ENCODE assay signal across 14 cellular contexts in genomic region chr3:72791132-72791531, GRCh38. TPM values are rescaled to one million over a fixed set of nuclear protein-coding genes. Genes with fewer than 3 reads are reported as not detected.
DNase-seq lines count a peak whose midpoint lies in the region; ATAC-seq and TF ChIP-seq lines count a peak whose summit lies in the region.
"Had no signal": no experiment of that assay in that cellular context is flagged by ENCODE, and none has a peak within 500 bp of the region (broad histone marks: within the 10 kb centered on the region; RNA-seq: fewer than 3 reads in every experiment).

No MANE protein-coding gene starts in this region.

- H2BK12ac ChIP-seq in H9 (ENCODE audit: insufficient read length, low read depth, low read length) = no peak overlapping the region

- POLR2A ChIA-PET in SK-N-SH (lab: Yijun Ruan, JAX) = no interaction called here

- H3K27ac ChIP-seq in SK-N-SH (ENCODE audit: low read depth in 2 of 2, low read length in 1 of 2) (no peak overlapping the region), H9 (ENCODE audit: insufficient read length, low read depth, low read length) (no peak overlapping the region)

- H3K27me3 ChIP-seq in SK-N-SH (ENCODE audit: insufficient read depth) = no peaks in the 10 kb centered on the region
- no peaks in the 10 kb centered on the region for H3K27me3 ChIP-seq in H9 (ENCODE audit: insufficient read depth, low read length)

- CTCF ChIA-PET in SK-N-SH (lab: Yijun Ruan, JAX) = interaction anchor here (1.2 to 1.9 kb wide), 2 partner anchors 211 to 916 kb away, joined by 3 to 4 read pairs; no protein-coding TSS in a partner anchor

- H3K36me3 Mint-ChIP-seq in H9 (ENCODE audit: insufficient read depth in 1 of 3, low read depth in 3 of 3) (peaks cover 5 to 44% (median 27%) of the 10 kb centered on the region in 3 experiments), immature natural killer cell (peaks cover 12 to 31% (median 26%) of the 10 kb centered on the region in 3 donors)

- TF ChIP-seq CTCF in SK-N-SH (IDR thresholded peaks at IDR 0.05) = no peak
- no peak for TF ChIP-seq CTCF in H9 (conservative IDR thresholded peaks at IDR 0.05)

- H3K18ac ChIP-seq in H9 (ENCODE audit: insufficient read length, low read depth, low read length) = no peak overlapping the region

- no peak overlapping the region for H4K8ac ChIP-seq in H9 (replicated peaks; ENCODE audit: insufficient read length, low read depth, low read length)

- no peak overlapping the region for H3K4me2 ChIP-seq in SK-N-SH
- H3K4me2 ChIP-seq in H9 (ENCODE audit: insufficient read depth, insufficient read length, low read length) = no peak overlapping the region

- H4K5ac ChIP-seq in H9 (ENCODE audit: insufficient read length, low read depth, low read length) = no peak overlapping the region

- H2BK20ac ChIP-seq in H9 (ENCODE audit: low read depth, low read length, poor library complexity, severe bottlenecking) = no peak overlapping the region

- no peak overlapping the region for H2AK5ac ChIP-seq in H9 (ENCODE audit: insufficient read length, low read length)

- peaks cover 13 to 23% of the 10 kb centered on the region in 2 experiments for H3K36me3 ChIP-seq in SK-N-SH (replicated peaks in 1 of 2; ENCODE audit: control insufficient read depth in 1 of 2, insufficient read depth in 2 of 2, low read length in 1 of 2)

- H3K56ac ChIP-seq in H9 (ENCODE audit: insufficient read length, low read depth, low read length) = no peak overlapping the region

- H3K23ac ChIP-seq in H9 (ENCODE audit: insufficient read length, low read depth, low read length) = no peak overlapping the region

- H3K4me1 ChIP-seq in SK-N-SH (ENCODE audit: control insufficient read depth in 1 of 2, insufficient read depth in 2 of 2, low read depth in 1 of 2, low read length in 1 of 2) = no peaks in the 10 kb centered on the region; a peak in 1 of 4 replicates
- H3K4me1 ChIP-seq in H9 (ENCODE audit: insufficient read depth, low read length) = no peaks in the 10 kb centered on the region

- TF ChIP-seq RAD21 in SK-N-SH (IDR thresholded peaks at IDR 0.05; ENCODE audit: low read length) = 0 out of 2 replicates have a peak, but pooled peaks have one; percentile 6

- H2BK5ac ChIP-seq in H9 (ENCODE audit: insufficient read length, low read length) = no peak overlapping the region

- no peak overlapping the region for H3K4me3 ChIP-seq in SK-N-SH (ENCODE audit: low read depth in 2 of 2, low read length in 1 of 2)

- no peak overlapping the region for H2BK15ac ChIP-seq in H9 (ENCODE audit: low read depth, low read length)

- no peaks in the 10 kb centered on the region for H3K9me2 ChIP-seq in SK-N-SH

- H3K27ac Mint-ChIP-seq in H9 (peak overlapping the region; percentile 12 to 96 (median 69); a peak in 3 of 7 replicates), immature natural killer cell (peak overlapping the region in 4 of 6 donors; percentile 12 to 76 (median 64))
- H3K27ac Mint-ChIP-seq: activated T-cell treated with anti-CD3 and anti-CD28 coated beads, Interleukin-2, amount 50 U/mL, for 72 hours had no signal

- no peak overlapping the region for H3K14ac ChIP-seq in H9 (ENCODE audit: insufficient read depth, low read length)

- H3F3A ChIP-seq in SK-N-SH (replicated peaks; ENCODE audit: insufficient read depth) = no peaks in the 10 kb centered on the region

- DNase-seq in SK-N-SH (peak; percentile 42), H9 (no peak), RPMI7951 (ENCODE audit: low read depth) (peak; percentile 11), immature natural killer cell (peak in 1 of 3 donors; percentile 3), germinal center (ENCODE audit: low spot score) (no peak), cerebellar cortex (ENCODE audit: low spot score) (no peak)
- DNase-seq: activated CD4-positive, alpha-beta T cell treated with anti-CD3 and anti-CD28 coated beads for 1 hour; activated T-cell treated with anti-CD3 and anti-CD28 coated beads, Interleukin-2, amount 50 U/mL, for 72 hours; glutamatergic neuron; Karpas-422; kidney; NCI-H187 treated with DMSO at 0.1 percent for 48 hours had no signal

- H3K4ac ChIP-seq in H9 (ENCODE audit: low read depth, low read length) = no peak overlapping the region

- H3K27me3 Mint-ChIP-seq in H9 (ENCODE audit: low read depth) (no peaks in the 10 kb centered on the region), immature natural killer cell (ENCODE audit: low read depth in 3 of 3) (no peaks in the 10 kb centered on the region)

- H3K79me2 ChIP-seq in SK-N-SH (ENCODE audit: insufficient read depth) = no peaks in the 10 kb centered on the region
- H3K79me2 ChIP-seq in H9 (ENCODE audit: insufficient read depth, low read length) = no peaks in the 10 kb centered on the region

- no peak for ATAC-seq in SK-N-SH treated with all-trans-retinoic acid at 6 μM for 48 hours
- ATAC-seq in HG03342 (IDR thresholded peaks at IDR 0.05; ENCODE audit: unreplicated experiment) = no peak
- ATAC-seq: activated T-cell treated with anti-CD3 and anti-CD28 coated beads, Interleukin-2, amount 50 U/mL, for 72 hours had no signal

- H3K4me3 Mint-ChIP-seq in H9 (no peak overlapping the region), immature natural killer cell (peak overlapping the region in 1 of 5 donors; percentile 21)
- H3K4me3 Mint-ChIP-seq: activated T-cell treated with anti-CD3 and anti-CD28 coated beads, Interleukin-2, amount 50 U/mL, for 72 hours had no signal

- H2BK120ac ChIP-seq in H9 (ENCODE audit: low read depth, low read length, poor library complexity, severe bottlenecking) = no peak overlapping the region

- H3K9ac ChIP-seq in SK-N-SH (no peak overlapping the region), H9 (ENCODE audit: extremely low read depth, insufficient read length, low read length) (no peak overlapping the region)

- no peak overlapping the region for H2AFZ ChIP-seq in SK-N-SH (ENCODE audit: low read depth)
- H2AFZ ChIP-seq in H9 (ENCODE audit: low read length) = no peak overlapping the region

- H3T11ph ChIP-seq in H9 (ENCODE audit: low read length) = no peak overlapping the region

- H3K4me1 Mint-ChIP-seq in H9 (peaks cover 12 to 20% of the 10 kb centered on the region in 2 experiments), immature natural killer cell (peaks cover 8 to 21% of the 10 kb centered on the region in 2 donors)

- no peaks in the 10 kb centered on the region for H3K9me3 ChIP-seq in SK-N-SH
- no peaks in the 10 kb centered on the region for H3K9me3 ChIP-seq in H9 (ENCODE audit: control insufficient read depth, low read depth, low read length)

- H3K9me3 Mint-ChIP-seq in H9 = peaks cover 3 to 8% of the 10 kb centered on the region in 2 experiments; a peak in 1 of 5 replicates
- no peaks in the 10 kb centered on the region for H3K9me3 Mint-ChIP-seq in immature natural killer cell
- H3K9me3 Mint-ChIP-seq: activated T-cell treated with anti-CD3 and anti-CD28 coated beads, Interleukin-2, amount 50 U/mL, for 72 hours had no signal

- H4K20me1 ChIP-seq in SK-N-SH (ENCODE audit: insufficient read depth) = no peaks in the 10 kb centered on the region
- H4K20me1 ChIP-seq in H9 (ENCODE audit: control insufficient read depth, insufficient read depth, insufficient read length) = no peaks in the 10 kb centered on the region

- H3K79me1 ChIP-seq in H9 (ENCODE audit: insufficient read depth, low read depth, low read length, poor library complexity, severe bottlenecking) = no peaks in the 10 kb centered on the region

- no peak overlapping the region for H4K91ac ChIP-seq in H9 (ENCODE audit: insufficient read length, low read depth, low read length)

- TF ChIP-seq EP300 in SK-N-SH (IDR thresholded peaks at IDR 0.05; ENCODE audit: borderline replicate concordance in 1 of 2, low read depth in 1 of 2, low read length in 1 of 2) = no peak

- no peaks in the 10 kb centered on the region for H3K23me2 ChIP-seq in H9 (ENCODE audit: insufficient read length, low read depth, low read length, poor library complexity, severe bottlenecking)

- 91% methylated on average over 1 of the region's 1 CpG for WGBS in SK-N-SH (ENCODE audit: low lambda C conversion rate)
- WGBS in H9 (ENCODE audit: extremely low coverage, insufficient read length, low lambda C conversion rate) = no CpG with 5 or more reads among the region's 1 CpG

TF ChIP-seq in SK-N-SH, 30 proteins besides CTCF, POLR2A, EP300 and RAD21 (continues in another document):
- TF ChIP-seq, protein P1, sequence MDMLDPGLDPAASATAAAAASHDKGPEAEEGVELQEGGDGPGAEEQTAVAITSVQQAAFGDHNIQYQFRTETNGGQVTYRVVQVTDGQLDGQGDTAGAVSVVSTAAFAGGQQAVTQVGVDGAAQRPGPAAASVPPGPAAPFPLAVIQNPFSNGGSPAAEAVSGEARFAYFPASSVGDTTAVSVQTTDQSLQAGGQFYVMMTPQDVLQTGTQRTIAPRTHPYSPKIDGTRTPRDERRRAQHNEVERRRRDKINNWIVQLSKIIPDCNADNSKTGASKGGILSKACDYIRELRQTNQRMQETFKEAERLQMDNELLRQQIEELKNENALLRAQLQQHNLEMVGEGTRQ (IDR thresholded peaks at IDR 0.05; ENCODE audit: borderline replicate concordance, low read depth, low read length) = no peak

TF ChIP-seq in SK-N-SH treated with all-trans-retinoic acid at 6 μM for 48 hours, 23 proteins besides CTCF, POLR2A, EP300 and RAD21:
- no peak for TF ChIP-seq ZFP3 (CRISPR knock-in tag; IDR thresholded peaks at IDR 0.05)

RNA-seq across cellular contexts. Expression of gene SHQ1, which starts 57.1 kb away (rescaled TPM):
- polyA plus RNA-seq in SK-N-SH (2012; rRNA removed) = 10.5 and 11.7 TPM in 2 replicates
- 14.8 and 16.1 TPM in 2 replicates for polyA plus RNA-seq in SK-N-SH (2012; cell fraction: cytosol; rRNA removed)
- 8.3 and 14.7 TPM in 2 replicates for polyA plus RNA-seq in SK-N-SH (2012; cell fraction: nucleus; rRNA removed)
- total RNA-seq in H9 (2021) = 28.2 and 32.5 TPM in 2 replicates
- 25.5 and 29.4 TPM in 2 replicates for total RNA-seq in RPMI7951 (2014; rRNA removed; shearing (Covaris generic))
- 10 to 100 TPM; 12.4 to 27.4 (median 15.3) TPM for polyA plus RNA-seq in immature natural killer cell

Comparison
In these comparisons a context has a peak if more than half of its experiments do, and no peak if none do; other contexts are left out.
1. DNase-seq: peak in SK-N-SH (single experiment) and RPMI7951 (single experiment); none in H9 (single experiment), germinal center (single experiment) and cerebellar cortex (single experiment).